2 cellular contexts compared by ENCODE assay signal in the genomic region with DNA sequence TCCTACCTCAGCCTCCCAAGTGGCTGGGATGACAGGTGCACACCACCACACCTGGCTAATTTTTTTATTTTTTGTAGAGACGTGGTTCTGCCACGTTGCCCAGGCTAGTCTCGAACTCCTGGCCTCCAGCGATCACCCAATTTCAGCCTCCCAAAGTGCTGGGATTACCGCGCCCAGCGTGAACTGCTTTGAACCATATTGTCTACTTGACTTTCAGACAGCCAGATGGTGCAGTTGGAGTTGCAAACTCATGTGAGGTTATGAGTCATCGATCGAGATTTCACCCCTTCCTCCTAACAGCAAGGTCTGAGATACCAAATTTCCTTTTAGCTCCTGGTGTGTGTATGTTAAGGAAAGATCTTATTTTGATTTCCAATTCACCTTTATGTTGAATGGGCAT.
TF ChIP-seq lines count a peak whose summit lies in the region.

No MANE protein-coding gene starts in this region.

TF ChIP-seq in SK-N-SH, 30 proteins besides CTCF, POLR2A, EP300 and RAD21 (continued from another document):
- TF ChIP-seq, protein P1, sequence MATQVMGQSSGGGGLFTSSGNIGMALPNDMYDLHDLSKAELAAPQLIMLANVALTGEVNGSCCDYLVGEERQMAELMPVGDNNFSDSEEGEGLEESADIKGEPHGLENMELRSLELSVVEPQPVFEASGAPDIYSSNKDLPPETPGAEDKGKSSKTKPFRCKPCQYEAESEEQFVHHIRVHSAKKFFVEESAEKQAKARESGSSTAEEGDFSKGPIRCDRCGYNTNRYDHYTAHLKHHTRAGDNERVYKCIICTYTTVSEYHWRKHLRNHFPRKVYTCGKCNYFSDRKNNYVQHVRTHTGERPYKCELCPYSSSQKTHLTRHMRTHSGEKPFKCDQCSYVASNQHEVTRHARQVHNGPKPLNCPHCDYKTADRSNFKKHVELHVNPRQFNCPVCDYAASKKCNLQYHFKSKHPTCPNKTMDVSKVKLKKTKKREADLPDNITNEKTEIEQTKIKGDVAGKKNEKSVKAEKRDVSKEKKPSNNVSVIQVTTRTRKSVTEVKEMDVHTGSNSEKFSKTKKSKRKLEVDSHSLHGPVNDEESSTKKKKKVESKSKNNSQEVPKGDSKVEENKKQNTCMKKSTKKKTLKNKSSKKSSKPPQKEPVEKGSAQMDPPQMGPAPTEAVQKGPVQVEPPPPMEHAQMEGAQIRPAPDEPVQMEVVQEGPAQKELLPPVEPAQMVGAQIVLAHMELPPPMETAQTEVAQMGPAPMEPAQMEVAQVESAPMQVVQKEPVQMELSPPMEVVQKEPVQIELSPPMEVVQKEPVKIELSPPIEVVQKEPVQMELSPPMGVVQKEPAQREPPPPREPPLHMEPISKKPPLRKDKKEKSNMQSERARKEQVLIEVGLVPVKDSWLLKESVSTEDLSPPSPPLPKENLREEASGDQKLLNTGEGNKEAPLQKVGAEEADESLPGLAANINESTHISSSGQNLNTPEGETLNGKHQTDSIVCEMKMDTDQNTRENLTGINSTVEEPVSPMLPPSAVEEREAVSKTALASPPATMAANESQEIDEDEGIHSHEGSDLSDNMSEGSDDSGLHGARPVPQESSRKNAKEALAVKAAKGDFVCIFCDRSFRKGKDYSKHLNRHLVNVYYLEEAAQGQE (IDR thresholded peaks at IDR 0.05; ENCODE audit: low read depth, low read length), result no peak
- TF ChIP-seq, protein P2, sequence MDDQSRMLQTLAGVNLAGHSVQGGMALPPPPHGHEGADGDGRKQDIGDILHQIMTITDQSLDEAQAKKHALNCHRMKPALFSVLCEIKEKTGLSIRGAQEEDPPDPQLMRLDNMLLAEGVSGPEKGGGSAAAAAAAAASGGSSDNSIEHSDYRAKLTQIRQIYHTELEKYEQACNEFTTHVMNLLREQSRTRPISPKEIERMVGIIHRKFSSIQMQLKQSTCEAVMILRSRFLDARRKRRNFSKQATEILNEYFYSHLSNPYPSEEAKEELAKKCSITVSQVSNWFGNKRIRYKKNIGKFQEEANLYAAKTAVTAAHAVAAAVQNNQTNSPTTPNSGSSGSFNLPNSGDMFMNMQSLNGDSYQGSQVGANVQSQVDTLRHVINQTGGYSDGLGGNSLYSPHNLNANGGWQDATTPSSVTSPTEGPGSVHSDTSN (IDR thresholded peaks at IDR 0.05), result no peak

TF ChIP-seq in SK-N-SH treated with all-trans-retinoic acid at 6 μM for 48 hours, 23 proteins besides CTCF, POLR2A, EP300 and RAD21 (continued from another document):
- TF ChIP-seq, protein P3, sequence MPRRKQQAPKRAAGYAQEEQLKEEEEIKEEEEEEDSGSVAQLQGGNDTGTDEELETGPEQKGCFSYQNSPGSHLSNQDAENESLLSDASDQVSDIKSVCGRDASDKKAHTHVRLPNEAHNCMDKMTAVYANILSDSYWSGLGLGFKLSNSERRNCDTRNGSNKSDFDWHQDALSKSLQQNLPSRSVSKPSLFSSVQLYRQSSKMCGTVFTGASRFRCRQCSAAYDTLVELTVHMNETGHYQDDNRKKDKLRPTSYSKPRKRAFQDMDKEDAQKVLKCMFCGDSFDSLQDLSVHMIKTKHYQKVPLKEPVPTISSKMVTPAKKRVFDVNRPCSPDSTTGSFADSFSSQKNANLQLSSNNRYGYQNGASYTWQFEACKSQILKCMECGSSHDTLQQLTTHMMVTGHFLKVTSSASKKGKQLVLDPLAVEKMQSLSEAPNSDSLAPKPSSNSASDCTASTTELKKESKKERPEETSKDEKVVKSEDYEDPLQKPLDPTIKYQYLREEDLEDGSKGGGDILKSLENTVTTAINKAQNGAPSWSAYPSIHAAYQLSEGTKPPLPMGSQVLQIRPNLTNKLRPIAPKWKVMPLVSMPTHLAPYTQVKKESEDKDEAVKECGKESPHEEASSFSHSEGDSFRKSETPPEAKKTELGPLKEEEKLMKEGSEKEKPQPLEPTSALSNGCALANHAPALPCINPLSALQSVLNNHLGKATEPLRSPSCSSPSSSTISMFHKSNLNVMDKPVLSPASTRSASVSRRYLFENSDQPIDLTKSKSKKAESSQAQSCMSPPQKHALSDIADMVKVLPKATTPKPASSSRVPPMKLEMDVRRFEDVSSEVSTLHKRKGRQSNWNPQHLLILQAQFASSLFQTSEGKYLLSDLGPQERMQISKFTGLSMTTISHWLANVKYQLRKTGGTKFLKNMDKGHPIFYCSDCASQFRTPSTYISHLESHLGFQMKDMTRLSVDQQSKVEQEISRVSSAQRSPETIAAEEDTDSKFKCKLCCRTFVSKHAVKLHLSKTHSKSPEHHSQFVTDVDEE (CRISPR knock-in tag; IDR thresholded peaks at IDR 0.05), result no peak
- TF ChIP-seq, protein P4, sequence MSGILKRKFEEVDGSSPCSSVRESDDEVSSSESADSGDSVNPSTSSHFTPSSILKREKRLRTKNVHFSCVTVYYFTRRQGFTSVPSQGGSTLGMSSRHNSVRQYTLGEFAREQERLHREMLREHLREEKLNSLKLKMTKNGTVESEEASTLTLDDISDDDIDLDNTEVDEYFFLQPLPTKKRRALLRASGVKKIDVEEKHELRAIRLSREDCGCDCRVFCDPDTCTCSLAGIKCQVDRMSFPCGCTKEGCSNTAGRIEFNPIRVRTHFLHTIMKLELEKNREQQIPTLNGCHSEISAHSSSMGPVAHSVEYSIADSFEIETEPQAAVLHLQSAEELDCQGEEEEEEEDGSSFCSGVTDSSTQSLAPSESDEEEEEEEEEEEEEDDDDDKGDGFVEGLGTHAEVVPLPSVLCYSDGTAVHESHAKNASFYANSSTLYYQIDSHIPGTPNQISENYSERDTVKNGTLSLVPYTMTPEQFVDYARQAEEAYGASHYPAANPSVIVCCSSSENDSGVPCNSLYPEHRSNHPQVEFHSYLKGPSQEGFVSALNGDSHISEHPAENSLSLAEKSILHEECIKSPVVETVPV (CRISPR knock-in tag; IDR thresholded peaks at IDR 0.05), result no peak
- TF ChIP-seq ZFP30 (CRISPR knock-in tag; IDR thresholded peaks at IDR 0.05) (no peak), PPARA (CRISPR knock-in tag; IDR thresholded peaks at IDR 0.05; ENCODE audit: borderline replicate concordance) (no peak), GLIS3 (CRISPR knock-in tag; IDR thresholded peaks at IDR 0.05) (no peak), ZC3H10 (CRISPR knock-in tag; IDR thresholded peaks at IDR 0.05) (no peak), SNAI2 (CRISPR knock-in tag; IDR thresholded peaks at IDR 0.05) (no peak), ZNF565 (CRISPR knock-in tag; conservative IDR thresholded peaks at IDR 0.05; ENCODE audit: low read depth) (no peak)
TF ChIP-seq in SK-N-SH treated with all-trans-retinoic acid at 6 μM for 48 hours: peak in this region for 0.
